Comparison of ENCODE assay signal across 1 cellular context in the genomic region with DNA sequence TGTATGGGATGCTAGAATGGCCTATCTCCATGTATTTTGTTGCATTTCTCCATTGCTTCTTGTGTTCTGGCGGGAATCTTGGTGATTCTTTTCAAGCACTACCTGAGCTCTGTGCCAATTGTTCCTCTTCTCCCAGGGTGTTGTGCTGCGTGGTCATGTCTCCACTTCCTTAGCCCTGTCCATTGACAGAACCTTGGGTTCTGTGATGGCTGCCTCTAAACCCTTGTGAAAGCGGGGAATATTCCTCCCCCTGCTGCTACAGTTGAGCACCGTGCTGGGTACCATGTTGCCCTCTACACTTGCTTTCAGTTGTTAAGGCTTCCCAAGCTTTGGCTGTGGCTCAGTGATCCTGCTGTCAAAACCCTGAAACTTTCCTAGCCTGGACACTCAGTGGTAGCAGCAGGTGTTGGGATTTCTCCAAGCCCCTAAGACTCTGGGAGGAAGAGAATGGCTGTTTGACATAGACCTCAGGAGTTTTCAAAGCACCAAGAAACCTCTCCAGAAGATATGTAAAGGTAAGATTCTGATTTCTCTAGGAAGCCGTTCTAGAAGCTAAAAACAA.
TF ChIP-seq lines count a peak whose summit lies in the region.

No MANE protein-coding gene starts in this region.

TF ChIP-seq in IMR-90, 13 proteins besides CTCF, POLR2A, EP300 and RAD21 (continued from another document):
- TF ChIP-seq, protein P1, sequence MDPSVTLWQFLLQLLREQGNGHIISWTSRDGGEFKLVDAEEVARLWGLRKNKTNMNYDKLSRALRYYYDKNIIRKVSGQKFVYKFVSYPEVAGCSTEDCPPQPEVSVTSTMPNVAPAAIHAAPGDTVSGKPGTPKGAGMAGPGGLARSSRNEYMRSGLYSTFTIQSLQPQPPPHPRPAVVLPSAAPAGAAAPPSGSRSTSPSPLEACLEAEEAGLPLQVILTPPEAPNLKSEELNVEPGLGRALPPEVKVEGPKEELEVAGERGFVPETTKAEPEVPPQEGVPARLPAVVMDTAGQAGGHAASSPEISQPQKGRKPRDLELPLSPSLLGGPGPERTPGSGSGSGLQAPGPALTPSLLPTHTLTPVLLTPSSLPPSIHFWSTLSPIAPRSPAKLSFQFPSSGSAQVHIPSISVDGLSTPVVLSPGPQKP (IDR thresholded peaks at IDR 0.05; ENCODE audit: borderline replicate concordance, low read depth, low read length), result no peak
- TF ChIP-seq NFE2L2 (IDR thresholded peaks at IDR 0.05; ENCODE audit: low read depth, low read length) (no peak), MAFK (IDR thresholded peaks at IDR 0.05; ENCODE audit: low read depth, low read length) (no peak), MAZ (IDR thresholded peaks at IDR 0.05; ENCODE audit: borderline replicate concordance, low read depth, low read length) (no peak), MXI1 (IDR thresholded peaks at IDR 0.05; ENCODE audit: borderline replicate concordance, low read depth, low read length) (no peak), RCOR1 (IDR thresholded peaks at IDR 0.05; ENCODE audit: insufficient replicate concordance, low read length) (no peak), FOS (IDR thresholded peaks at IDR 0.05; ENCODE audit: low read depth, low read length) (no peak)
